1 cellular context compared by ENCODE assay signal in genomic region chr6:159306134-159306537, GRCh38.
TF ChIP-seq lines count a peak whose summit lies in the region.

No MANE protein-coding gene starts in this region.

TF ChIP-seq in GM23338, 12 proteins besides CTCF, POLR2A, EP300 and RAD21 (continued from another document):
- no peak for TF ChIP-seq REST (IDR thresholded peaks at IDR 0.05; ENCODE audit: unreplicated experiment)
- TF ChIP-seq EZH2 (IDR thresholded peaks at IDR 0.05; ENCODE audit: low read depth, unreplicated experiment): no peak
- TF ChIP-seq POLR2AphosphoS5 (IDR thresholded peaks at IDR 0.05; ENCODE audit: low read depth): no peak
- TF ChIP-seq ZNF462 (CRISPR knock-in tag; IDR thresholded peaks at IDR 0.05): no peak
- TF ChIP-seq ZNF114 (CRISPR knock-in tag; IDR thresholded peaks at IDR 0.05): no peak
- no peak for TF ChIP-seq EZH2phosphoT487 (IDR thresholded peaks at IDR 0.05; ENCODE audit: unreplicated experiment)
